Comparison of ENCODE assay signal across 8 cellular contexts in genomic region chrX:103464071-103464773, GRCh38. TPM values are rescaled to one million over a fixed set of nuclear protein-coding genes. Genes with fewer than 3 reads are reported as not detected.
DNase-seq lines count a peak whose midpoint lies in the region; ATAC-seq and TF ChIP-seq lines count a peak whose summit lies in the region.

No MANE protein-coding gene starts in this region.

- no peaks in the 10 kb centered on the region for H3K4me1 ChIP-seq in prostate gland (replicated peaks)

- CTCF ChIA-PET in activated naive CD4-positive, alpha-beta T cell treated with anti-CD3 and anti-CD28 coated beads, Interleukin-2, amount 10 ng/mL, durations not matched to agents 7 days and 5 days (lab: Charles Lee): interaction anchor here (0.7 to 2.1 kb wide), 8 partner anchors 10 to 253 kb away, joined by 3 to 24 read pairs (median 6); no protein-coding TSS in a partner anchor
- CTCF ChIA-PET in RWPE1 (lab: Yijun Ruan, JAX): interaction anchor here (1.1 to 2.1 kb wide), 3 partner anchors 22 to 126 kb away, joined by 3 to 15 read pairs (median 3); no protein-coding TSS in a partner anchor

- peaks cover 46% of the 10 kb centered on the region for H3K4me1 Mint-ChIP-seq in activated naive CD4-positive, alpha-beta T cell treated with anti-CD3 and anti-CD28 coated beads, Interleukin-2, amount 10 ng/mL, durations not matched to agents 7 days and 5 days

- no peaks in the 10 kb centered on the region for H3K27me3 Mint-ChIP-seq in activated naive CD4-positive, alpha-beta T cell treated with anti-CD3 and anti-CD28 coated beads, Interleukin-2, amount 10 ng/mL, durations not matched to agents 7 days and 5 days

- H3K27me3 ChIP-seq in prostate gland (replicated peaks; ENCODE audit: insufficient read depth): no peaks in the 10 kb centered on the region

- TF ChIP-seq POLR2A in prostate gland (IDR thresholded peaks at IDR 0.05): no peak

- H3K27ac ChIP-seq in prostate gland (no peak overlapping the region), RWPE1 (no peak overlapping the region)

- TF ChIP-seq CTCF in prostate gland (IDR thresholded peaks at IDR 0.05): peak in 1 of 4 experiments; percentile 35
- no peak for TF ChIP-seq CTCF in RWPE1 (conservative IDR thresholded peaks at IDR 0.05; ENCODE audit: low read depth)

- POLR2A ChIA-PET in RWPE1 (lab: Yijun Ruan, JAX; ENCODE audit: low non-redundant PET): no interaction called here

- WGBS in prostate gland: 35% methylated on average over 8 of the region's 8 CpGs

- H3K9me3 Mint-ChIP-seq in activated naive CD4-positive, alpha-beta T cell treated with anti-CD3 and anti-CD28 coated beads, Interleukin-2, amount 10 ng/mL, durations not matched to agents 7 days and 5 days: peaks cover 5% of the 10 kb centered on the region

- peak overlapping the region; percentile 78 for H3K4me3 Mint-ChIP-seq in activated naive CD4-positive, alpha-beta T cell treated with anti-CD3 and anti-CD28 coated beads, Interleukin-2, amount 10 ng/mL, durations not matched to agents 7 days and 5 days

- intact Hi-C loops in prostate gland (cut with DNase I): loop anchor here (5.0 kb wide), 1 partner anchor 122 kb away; no protein-coding TSS in a partner anchor

- H3K27ac Mint-ChIP-seq in activated naive CD4-positive, alpha-beta T cell treated with anti-CD3 and anti-CD28 coated beads, Interleukin-2, amount 10 ng/mL, durations not matched to agents 7 days and 5 days: peak overlapping the region; percentile 84

- ATAC-seq in GM18499 (IDR thresholded peaks at IDR 0.05; ENCODE audit: insufficient read depth, unreplicated experiment) (peak; percentile 66), HG02852 (IDR thresholded peaks at IDR 0.05; ENCODE audit: unreplicated experiment) (peak; percentile 64)

- no peaks in the 10 kb centered on the region for H3K9me3 ChIP-seq in prostate gland

- DNase-seq in AG20443 (ENCODE audit: low spot score) (peak; percentile 60), NCI-H2196 (lab: John Stamatoyannopoulos, UW; ENCODE audit: unreplicated experiment) (peak; percentile 15), glomerular visceral epithelial cell (ENCODE audit: extremely low spot score) (peak; percentile 13), prostate gland (ENCODE audit: low spot score) (peak; percentile 4), RWPE1 (ENCODE audit: low spot score) (no peak)
- DNase-seq in activated naive CD4-positive, alpha-beta T cell treated with anti-CD3 and anti-CD28 coated beads, Interleukin-2, amount 10 ng/mL, durations not matched to agents 7 days and 5 days: peak; percentile 43

- no peaks in the 10 kb centered on the region for H3K36me3 ChIP-seq in prostate gland

- H3K4me3 ChIP-seq in prostate gland: peak overlapping the region in 1 of 2 donors; percentile 9

- H3K36me3 Mint-ChIP-seq in activated naive CD4-positive, alpha-beta T cell treated with anti-CD3 and anti-CD28 coated beads, Interleukin-2, amount 10 ng/mL, durations not matched to agents 7 days and 5 days: peaks cover 2% of the 10 kb centered on the region

RNA-seq across cellular contexts. Expression of gene RAB40A, which starts 55.1 kb away (rescaled TPM):
- 10 to 100 TPM in 1 of 2 donors, 1 to 10 TPM in 1; 1.5 to 24.7 TPM for total RNA-seq in prostate gland
